In genomic region chr9:114002986-114003740, GRCh38 we compare ENCODE assay signal across 18 cellular contexts.
A peak's percentile ranks its signal among the peaks of the same experiment; 100 is the strongest.
DNase-seq lines count a peak whose midpoint lies in the region; ATAC-seq and TF ChIP-seq lines count a peak whose summit lies in the region.
"Had no signal": no experiment of that assay in that cellular context is flagged by ENCODE, and none has a peak within 500 bp of the region (broad histone marks: within the 10 kb centered on the region; RNA-seq: fewer than 3 reads in every experiment).

No MANE protein-coding gene starts in this region.

- H3K4me1 ChIP-seq in suprapubic skin: peaks cover 12% of the 10 kb centered on the region

- no peak for TF ChIP-seq CTCF in suprapubic skin (IDR thresholded peaks at IDR 0.05)

- H3K36me3 Mint-ChIP-seq in activated naive CD8-positive, alpha-beta T cell treated with anti-CD3 and anti-CD28 coated beads, Interleukin-2, amount 10 ng/mL, durations not matched to agents 7 days and 5 days: no peaks in the 10 kb centered on the region
- peaks cover 1% of the 10 kb centered on the region for H3K36me3 Mint-ChIP-seq in activated naive CD8-positive, alpha-beta T cell treated with anti-CD3 and anti-CD28 coated beads for 36 hours
- H3K36me3 Mint-ChIP-seq: memory B cell had no signal

- no peak overlapping the region for H3K27ac ChIP-seq in suprapubic skin
- H3K27ac ChIP-seq: epithelial cell of prostate had no signal

- H3K4me1 Mint-ChIP-seq in activated naive CD8-positive, alpha-beta T cell treated with anti-CD3 and anti-CD28 coated beads, Interleukin-2, amount 10 ng/mL, durations not matched to agents 7 days and 5 days: no peaks in the 10 kb centered on the region
- H3K4me1 Mint-ChIP-seq in activated naive CD8-positive, alpha-beta T cell treated with anti-CD3 and anti-CD28 coated beads for 36 hours: no peaks in the 10 kb centered on the region
- H3K4me1 Mint-ChIP-seq: memory B cell had no signal

- peak; percentile 17 for DNase-seq in activated naive CD8-positive, alpha-beta T cell treated with anti-CD3 and anti-CD28 coated beads, Interleukin-2, amount 10 ng/mL, durations not matched to agents 7 days and 5 days
- no peak for DNase-seq in activated naive CD8-positive, alpha-beta T cell treated with anti-CD3 and anti-CD28 coated beads for 36 hours
- peak; percentile 18 for DNase-seq in activated CD8-positive, alpha-beta memory T cell treated with anti-CD3 and anti-CD28 coated beads, Interleukin-2, amount 50 U/mL, for 48 hours
- DNase-seq in left lobe of liver (ENCODE audit: low spot score) (peak; percentile 19), suprapubic skin (ENCODE audit: low spot score in 2 of 2) (peak; percentile 25 to 74), NCI-H2171 (lab: John Stamatoyannopoulos, UW) (no peak), NCI-H2227 (lab: John Stamatoyannopoulos, UW; ENCODE audit: unreplicated experiment) (no peak)
- DNase-seq: activated CD4-positive, alpha-beta T cell treated with anti-CD3 and anti-CD28 coated beads for 48 hours; central memory CD4-positive, alpha-beta T cell; hippocampal formation; MM.1S; stimulated activated CD4-positive, alpha-beta T cell treated with anti-CD3 and anti-CD28 coated beads, Interleukin-15, amount 100 ng/mL, for 24 hours; T-helper 1 cell; transverse colon had no signal

- no peak for TF ChIP-seq EP300 in suprapubic skin (IDR thresholded peaks at IDR 0.05)

- H3K27me3 ChIP-seq in suprapubic skin: no peaks in the 10 kb centered on the region
- H3K27me3 ChIP-seq: transverse colon had no signal

- H3K9me3 ChIP-seq in suprapubic skin: no peaks in the 10 kb centered on the region
- H3K9me3 ChIP-seq: transverse colon had no signal

- H3K27ac Mint-ChIP-seq in activated naive CD8-positive, alpha-beta T cell treated with anti-CD3 and anti-CD28 coated beads, Interleukin-2, amount 10 ng/mL, durations not matched to agents 7 days and 5 days: no peak overlapping the region
- H3K27ac Mint-ChIP-seq in activated naive CD8-positive, alpha-beta T cell treated with anti-CD3 and anti-CD28 coated beads for 36 hours: no peak overlapping the region
- H3K27ac Mint-ChIP-seq: memory B cell had no signal

- 90% methylated on average over 11 of the region's 12 CpGs for WGBS in suprapubic skin

- H3K4me3 ChIP-seq in suprapubic skin: no peak overlapping the region
- H3K4me3 ChIP-seq: transverse colon had no signal

- peaks cover 8% of the 10 kb centered on the region for H3K36me3 ChIP-seq in suprapubic skin
- H3K36me3 ChIP-seq: transverse colon had no signal

- H3K9me3 Mint-ChIP-seq in activated naive CD8-positive, alpha-beta T cell treated with anti-CD3 and anti-CD28 coated beads, Interleukin-2, amount 10 ng/mL, durations not matched to agents 7 days and 5 days: no peaks in the 10 kb centered on the region
- no peaks in the 10 kb centered on the region for H3K9me3 Mint-ChIP-seq in activated naive CD8-positive, alpha-beta T cell treated with anti-CD3 and anti-CD28 coated beads for 36 hours
- H3K9me3 Mint-ChIP-seq: memory B cell had no signal

- H3K27me3 Mint-ChIP-seq in activated naive CD8-positive, alpha-beta T cell treated with anti-CD3 and anti-CD28 coated beads, Interleukin-2, amount 10 ng/mL, durations not matched to agents 7 days and 5 days: no peaks in the 10 kb centered on the region
- H3K27me3 Mint-ChIP-seq in activated naive CD8-positive, alpha-beta T cell treated with anti-CD3 and anti-CD28 coated beads for 36 hours: no peaks in the 10 kb centered on the region

- H3K4me3 Mint-ChIP-seq in activated naive CD8-positive, alpha-beta T cell treated with anti-CD3 and anti-CD28 coated beads, Interleukin-2, amount 10 ng/mL, durations not matched to agents 7 days and 5 days: no peak overlapping the region
- no peak overlapping the region for H3K4me3 Mint-ChIP-seq in activated naive CD8-positive, alpha-beta T cell treated with anti-CD3 and anti-CD28 coated beads for 36 hours
- H3K4me3 Mint-ChIP-seq: memory B cell had no signal

- ATAC-seq in activated naive CD8-positive, alpha-beta T cell treated with anti-CD3 and anti-CD28 coated beads, Interleukin-2, amount 10 ng/mL, durations not matched to agents 7 days and 5 days (ENCODE audit: low read depth): no peak
- ATAC-seq in left lobe of liver: no peak
- ATAC-seq in GM18505 (IDR thresholded peaks at IDR 0.05; ENCODE audit: unreplicated experiment): no peak
- ATAC-seq: Panc1 had no signal

- TF ChIP-seq POLR2A in suprapubic skin (IDR thresholded peaks at IDR 0.05) (no peak), GM18505 (IDR thresholded peaks at IDR 0.05; ENCODE audit: borderline replicate concordance, extremely low read depth, insufficient read depth, insufficient read length) (no peak)

- POLR2A ChIA-PET in activated naive CD8-positive, alpha-beta T cell treated with anti-CD3 and anti-CD28 coated beads, Interleukin-2, amount 10 ng/mL, durations not matched to agents 7 days and 5 days (lab: Charles Lee): no interaction called here

Comparison
In these comparisons a context has a peak if more than half of its experiments do, and no peak if none do; other contexts are left out.
1. DNase-seq: peak in activated naive CD8-positive, alpha-beta T cell treated with anti-CD3 and anti-CD28 coated beads, Interleukin-2, amount 10 ng/mL, durations not matched to agents 7 days and 5 days (single experiment), activated CD8-positive, alpha-beta memory T cell treated with anti-CD3 and anti-CD28 coated beads, Interleukin-2, amount 50 U/mL, for 48 hours (single experiment), left lobe of liver (single experiment) and suprapubic skin (2 of 2); none in activated naive CD8-positive, alpha-beta T cell treated with anti-CD3 and anti-CD28 coated beads for 36 hours (single experiment), NCI-H2171 (single experiment) and NCI-H2227 (single experiment).